Comparison of ENCODE assay signal across 1 cellular context in the genomic region with DNA sequence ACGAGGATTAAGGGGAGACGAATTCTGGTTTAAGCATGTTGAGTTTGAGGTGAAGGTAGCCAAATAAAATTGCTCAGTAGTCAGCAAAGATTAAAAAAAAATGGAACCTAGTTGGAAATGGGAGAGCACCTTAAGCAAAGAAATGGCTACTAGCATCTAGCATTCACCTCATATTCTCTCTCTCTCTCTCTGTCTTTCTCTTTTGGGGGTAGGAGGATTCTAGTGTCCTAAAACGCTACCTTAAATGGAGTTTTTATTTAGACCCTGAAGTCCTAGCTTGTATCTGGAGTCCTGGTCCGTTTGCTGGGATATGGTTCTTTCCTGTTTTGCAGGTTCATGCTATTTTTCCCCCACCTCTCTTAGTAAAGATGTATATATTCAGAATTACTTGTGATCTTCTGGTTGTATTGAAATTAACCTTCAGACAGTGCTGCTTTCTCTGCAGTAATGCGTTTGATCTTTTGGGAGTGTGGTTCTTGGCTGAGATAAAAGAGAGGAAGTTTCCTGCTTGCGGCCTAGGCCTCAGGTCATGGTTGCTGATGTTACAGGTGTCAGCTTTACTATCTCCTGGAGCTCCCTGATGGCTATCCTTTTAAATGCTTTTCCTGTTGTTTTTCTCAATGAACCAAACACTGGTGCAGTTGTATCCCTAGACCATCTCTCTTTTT.
TF ChIP-seq lines count a peak whose summit lies in the region.

No MANE protein-coding gene starts in this region.

TF ChIP-seq in IMR-90, 13 proteins besides CTCF, POLR2A, EP300 and RAD21:
- TF ChIP-seq BHLHE40 (IDR thresholded peaks at IDR 0.05; ENCODE audit: low read depth, low read length), result no peak
TF ChIP-seq in IMR-90: peak in this region for 0.
